Comparison of ENCODE assay signal across 8 cellular contexts in genomic region chr11:66337103-66337899, GRCh38. TPM values are rescaled to one million over a fixed set of nuclear protein-coding genes. Genes with fewer than 3 reads are reported as not detected.
A peak's percentile ranks its signal among the peaks of the same experiment; 100 is the strongest.
DNase-seq lines count a peak whose midpoint lies in the region; ATAC-seq, FAIRE-seq and TF ChIP-seq lines count a peak whose summit lies in the region.

No MANE protein-coding gene starts in this region.

- peak overlapping the region; percentile 70 to 96 (median 80) for H3K27ac Mint-ChIP-seq in CD8-positive, alpha-beta memory T cell
- peak overlapping the region in 1 of 3 experiments; percentile 38 for H3K27ac Mint-ChIP-seq in nephron

- H3K9me3 Mint-ChIP-seq in CD8-positive, alpha-beta memory T cell: no peaks in the 10 kb centered on the region
- no peaks in the 10 kb centered on the region for H3K9me3 Mint-ChIP-seq in nephron

- peak overlapping the region in 6 of 7 donors; percentile 65 to 87 (median 78) for H3K4me3 Mint-ChIP-seq in CD8-positive, alpha-beta memory T cell
- H3K4me3 Mint-ChIP-seq in nephron: peak overlapping the region; percentile 56 to 95 (median 62)

- TF ChIP-seq CTCF in coronary artery (IDR thresholded peaks at IDR 0.05) (no peak), nephron (IDR thresholded peaks at IDR 0.05; ENCODE audit: unreplicated experiment in 3 of 3) (no peak)

- peaks cover 18% of the 10 kb centered on the region for H3K4me1 ChIP-seq in CD8-positive, alpha-beta memory T cell (ENCODE audit: insufficient read depth, low read length)
- H3K4me1 ChIP-seq in small intestine (ENCODE audit: control insufficient read depth in 2 of 2, insufficient read depth in 1 of 2, low read depth in 1 of 2, low read length in 1 of 2): no peaks in the 10 kb centered on the region

- ATAC-seq in GM18520 (IDR thresholded peaks at IDR 0.05; ENCODE audit: unreplicated experiment): no peak

- H3K36me3 Mint-ChIP-seq in CD8-positive, alpha-beta memory T cell: peaks cover 0 to 65% (median 11%) of the 10 kb centered on the region in 3 donors
- peaks cover 19% of the 10 kb centered on the region for H3K36me3 Mint-ChIP-seq in nephron (ENCODE audit: low read depth)

- H3K27me3 ChIP-seq in CD8-positive, alpha-beta memory T cell (ENCODE audit: insufficient read depth, low read length, poor library complexity, severe bottlenecking): no peaks in the 10 kb centered on the region
- H3K27me3 ChIP-seq in small intestine (ENCODE audit: control insufficient read depth in 2 of 2, insufficient read depth in 2 of 2, low read length in 2 of 2): no peaks in the 10 kb centered on the region

- CTCF ChIA-PET in CD8-positive, alpha-beta memory T cell (lab: Charles Lee): interaction anchor here (1.3 to 8.6 kb wide), 4 partner anchors 8 to 52 kb away, joined by 4 to 72 read pairs (median 26); no protein-coding TSS in a partner anchor

- H3K9me3 ChIP-seq in CD8-positive, alpha-beta memory T cell (ENCODE audit: low read length): no peaks in the 10 kb centered on the region
- no peaks in the 10 kb centered on the region for H3K9me3 ChIP-seq in small intestine (ENCODE audit: control insufficient read depth, low read depth)

- H3K36me3 ChIP-seq in CD8-positive, alpha-beta memory T cell (ENCODE audit: insufficient read depth, low read length): peaks cover 31% of the 10 kb centered on the region
- peaks cover 8 to 9% of the 10 kb centered on the region in 2 donors for H3K36me3 ChIP-seq in small intestine (ENCODE audit: control insufficient read depth in 2 of 2, insufficient read depth in 2 of 2, low read length in 2 of 2)

- H3K4me1 Mint-ChIP-seq in CD8-positive, alpha-beta memory T cell: peaks cover 17 to 33% (median 21%) of the 10 kb centered on the region in 3 donors
- H3K4me1 Mint-ChIP-seq in nephron: peaks cover 15% of the 10 kb centered on the region

- peak in 1 of 5 donors; percentile 42 for DNase-seq in CD8-positive, alpha-beta memory T cell
- DNase-seq in NCI-H524 (lab: John Stamatoyannopoulos, UW): peak; percentile 87 to 91
- peak; percentile 69 for DNase-seq in coronary artery (ENCODE audit: low spot score)
- no peak for DNase-seq in NCI-H774 (lab: John Stamatoyannopoulos, UW)
- no peak for DNase-seq in SIG-M5 treated with dmso at 0.1 percent for 504 hours (lab: John Stamatoyannopoulos, UW; ENCODE audit: unreplicated experiment)
- no peak for DNase-seq in small intestine

- POLR2A ChIA-PET in CD8-positive, alpha-beta memory T cell (lab: Charles Lee): interaction anchor here (1.4 to 1.7 kb wide), 2 partner anchors 20 to 25 kb away, joined by 4 to 5 read pairs; no protein-coding TSS in a partner anchor

- H3K4me3 ChIP-seq in CD8-positive, alpha-beta memory T cell (ENCODE audit: low read length): no peak overlapping the region
- H3K4me3 ChIP-seq in coronary artery (no peak overlapping the region), small intestine (ENCODE audit: low read depth in 1 of 2, low read length in 2 of 2) (no peak overlapping the region)

- H3K27ac ChIP-seq in CD8-positive, alpha-beta memory T cell (ENCODE audit: low read depth, low read length): no peak overlapping the region
- H3K27ac ChIP-seq in coronary artery: peak overlapping the region in 1 of 2 donors; percentile 79
- peak overlapping the region in 1 of 2 donors; percentile 86 for H3K27ac ChIP-seq in small intestine (ENCODE audit: low read depth in 1 of 2, low read length in 1 of 2)

- peaks cover 0 to 1% of the 10 kb centered on the region in 2 donors for H3K27me3 Mint-ChIP-seq in CD8-positive, alpha-beta memory T cell
- peaks cover 9% of the 10 kb centered on the region for H3K27me3 Mint-ChIP-seq in nephron (ENCODE audit: low read depth)

- WGBS in small intestine, 3 donors: 58 to 62% (median 60%) methylated on average over 17 to 18 of the region's 18 CpGs

- no peak for FAIRE-seq in small intestine (lab: Jason Lieb, UNC)

RNA-seq across cellular contexts. Expression of gene RIN1, which starts 1.1 kb away (rescaled TPM):
- total RNA-seq in CD8-positive, alpha-beta memory T cell: 1 to 10 TPM; 1.5 to 1.7 TPM
- 2.3 TPM for polyA plus RNA-seq in CD8-positive, alpha-beta memory T cell
- polyA plus RNA-seq in small intestine: 1 to 10 TPM; 5.8 to 9.6 (median 7.3) TPM

RNA-seq across cellular contexts. Expression of gene BRMS1, which starts 7.6 kb away (rescaled TPM):
- 10 to 100 TPM; 66.1 to 66.5 TPM for total RNA-seq in CD8-positive, alpha-beta memory T cell
- 76.4 TPM for polyA plus RNA-seq in CD8-positive, alpha-beta memory T cell
- 10 to 100 TPM; 72.2 to 77.5 (median 73.2) TPM for polyA plus RNA-seq in small intestine

RNA-seq across cellular contexts. Expression of gene B4GAT1, which starts 10.1 kb away (rescaled TPM):
- 10 to 100 TPM; 11.1 to 13.0 TPM for total RNA-seq in CD8-positive, alpha-beta memory T cell
- 13.3 TPM for polyA plus RNA-seq in CD8-positive, alpha-beta memory T cell
- 10 to 100 TPM; 12.2 to 25.0 (median 16.5) TPM for polyA plus RNA-seq in small intestine

RNA-seq across cellular contexts. Expression of gene CD248, which starts 20.5 kb away (rescaled TPM):
- 1 to 10 TPM; 2.9 to 3.1 TPM for total RNA-seq in CD8-positive, alpha-beta memory T cell
- polyA plus RNA-seq in CD8-positive, alpha-beta memory T cell: 18.9 TPM
- polyA plus RNA-seq in small intestine: 10 to 100 TPM in 1 of 3 donors, 1 to 10 TPM in 1, not detected in 1; 1.6 to 35.7 TPM

RNA-seq across cellular contexts. Expression of gene SLC29A2, which starts 34.3 kb away (rescaled TPM):
- total RNA-seq in CD8-positive, alpha-beta memory T cell: 1 to 10 TPM; 7.9 to 8.5 TPM
- polyA plus RNA-seq in CD8-positive, alpha-beta memory T cell: 1.9 TPM
- polyA plus RNA-seq in small intestine: 10 to 100 TPM in 1 of 3 donors, 1 to 10 TPM in 1, under 1 TPM in 1; 0.89 to 16.2 (median 1.1) TPM

Comparison
In these comparisons a context has a peak if more than half of its experiments do, and no peak if none do; other contexts are left out.
1. DNase-seq: peak in NCI-H524 (2 of 2) and coronary artery (single experiment); none in NCI-H774 (single experiment), SIG-M5 treated with dmso at 0.1 percent for 504 hours (single experiment) and small intestine (single experiment).